21 cellular contexts compared by ENCODE assay signal in genomic region chr13:35840991-35841604, GRCh38.
DNase-seq lines count a peak whose midpoint lies in the region; ATAC-seq and TF ChIP-seq lines count a peak whose summit lies in the region.
"Had no signal": no experiment of that assay in that cellular context is flagged by ENCODE, and none has a peak within 500 bp of the region (broad histone marks: within the 10 kb centered on the region; RNA-seq: fewer than 3 reads in every experiment).

No MANE protein-coding gene starts in this region.

- DNase-seq in DMS 273 (lab: John Stamatoyannopoulos, UW; ENCODE audit: unreplicated experiment) (peak; percentile 54), gastrocnemius medialis (no peak), CD1c-positive myeloid dendritic cell (ENCODE audit: extremely low spot score) (no peak), GM10248 (ENCODE audit: extremely low spot score) (no peak), SHP77 (lab: John Stamatoyannopoulos, UW) (no peak), HuH-7 (ENCODE audit: low spot score) (no peak)
- DNase-seq: activated CD4-positive, CD25-positive, alpha-beta regulatory T cell treated with anti-CD3 and anti-CD28 coated beads, Interleukin-2, amount 50 U/mL, for 72 hours; AML-193; effector memory CD4-positive, alpha-beta T cell; kidney; MV-4-11; NCI-H1930; NCI-H526; PC-3; stimulated activated CD4-positive, alpha-beta T cell treated with anti-CD3 and anti-CD28 coated beads, Interleukin-2, amount 100 ng/mL, for 24 hours; stimulated activated naive CD8-positive, alpha-beta T cell treated with anti-CD3 and anti-CD28 coated beads, Interleukin-15, amount 100 ng/mL, for 72 hours had no signal

- POLR2A ChIA-PET in GM10248 (lab: Yijun Ruan, JAX), result no interaction called here

- ATAC-seq in gastrocnemius medialis, result peak in 1 of 2 donors; percentile 60
- ATAC-seq: PC-3; stimulated activated naive CD8-positive, alpha-beta T cell treated with anti-CD3 and anti-CD28 coated beads, Interleukin-15, amount 100 ng/mL, for 72 hours had no signal

- H3K36me3 ChIP-seq in gastrocnemius medialis, result no peaks in the 10 kb centered on the region
- H3K36me3 ChIP-seq: neutrophil, SJSA1 had no signal

- intact Hi-C loops in gastrocnemius medialis (cut with DNase I; ENCODE audit: low total_unique reads), result no loop called here

- H3K27ac ChIP-seq in angular gyrus (ENCODE audit: low read depth, low read length), result peak overlapping the region; percentile 83
- peak overlapping the region; percentile 84 for H3K27ac ChIP-seq in layer of hippocampus (ENCODE audit: low read depth, low read length)
- H3K27ac ChIP-seq in gastrocnemius medialis, result peak overlapping the region in 3 of 4 donors; percentile 3 to 27 (median 13)
- H3K27ac ChIP-seq: HL-60, neutrophil had no signal

- no peaks in the 10 kb centered on the region for H3K9me3 ChIP-seq in gastrocnemius medialis
- H3K9me3 ChIP-seq: neutrophil, SJSA1 had no signal

- H3K4me1 ChIP-seq in gastrocnemius medialis, result peaks cover 2 to 12% of the 10 kb centered on the region in 2 donors

- in situ Hi-C loops in gastrocnemius medialis (cut with MboI; ENCODE audit: low sequenced_read_pairs in 4 of 4), result no loop called here

- TF ChIP-seq POLR2A in gastrocnemius medialis (IDR thresholded peaks at IDR 0.05), result no peak

- no peak overlapping the region for H3K4me3 ChIP-seq in gastrocnemius medialis
- H3K4me3 ChIP-seq: SJSA1 had no signal

- H3K27me3 ChIP-seq in layer of hippocampus (ENCODE audit: control insufficient read depth, insufficient read depth, low read length), result no peaks in the 10 kb centered on the region
- no peaks in the 10 kb centered on the region for H3K27me3 ChIP-seq in gastrocnemius medialis
- H3K27me3 ChIP-seq: neutrophil, SJSA1 had no signal

- CTCF ChIA-PET in GM10248 (lab: Yijun Ruan, JAX), result interaction anchor here (1.6 to 2.1 kb wide), 2 partner anchors 22 to 52 kb away, joined by 3 to 7 read pairs; no protein-coding TSS in a partner anchor

- TF ChIP-seq CTCF in gastrocnemius medialis (IDR thresholded peaks at IDR 0.05 in 4 of 5, conservative IDR thresholded peaks at IDR 0.05 in 1 of 5) (no peak), GM10248 (IDR thresholded peaks at IDR 0.05; ENCODE audit: control extremely low read depth, extremely low read depth, low read depth, missing control alignments) (no peak)

Comparison
In these comparisons a context has a peak if more than half of its experiments do, and no peak if none do; other contexts are left out.
1. H3K27ac ChIP-seq: peak in every context shown above with its lines; median percentile 84 in layer of hippocampus; 83 in angular gyrus; 13 in gastrocnemius medialis.